11 cellular contexts compared by ENCODE assay signal in genomic region chr22:47328550-47329243, GRCh38.
DNase-seq lines count a peak whose midpoint lies in the region; ATAC-seq lines count a peak whose summit lies in the region.
"Had no signal": no experiment of that assay in that cellular context is flagged by ENCODE, and none has a peak within 500 bp of the region (broad histone marks: within the 10 kb centered on the region; RNA-seq: fewer than 3 reads in every experiment).

No MANE protein-coding gene starts in this region.

- intact Hi-C loops in sciatic nerve (cut with DNase I) = no loop called here

- peak; percentile 76 for ATAC-seq in esophagus mucosa
- peak; percentile 79 for ATAC-seq in sciatic nerve
- ATAC-seq in HG02885 (IDR thresholded peaks at IDR 0.05; ENCODE audit: poor library complexity, unreplicated experiment) = no peak
- ATAC-seq: GM12878 had no signal

- in situ Hi-C loops in KBM-7 (cut with MboI; ENCODE audit: low pct_unique_long_range_greater_than_20kb, low sequenced_read_pairs) = no loop called here

- DNase-seq in GM04504 (ENCODE audit: low read depth) (peak; percentile 90), RKO (ENCODE audit: low spot score) (peak; percentile 74), sciatic nerve (ENCODE audit: low spot score) (no peak), kidney glomerular epithelial cell (lab: John Stamatoyannopoulos, UW) (no peak), NCI-H2029 treated with DMSO at 0.1 percent for 48 hours (lab: John Stamatoyannopoulos, UW) (no peak), KBM-7 (no peak)
- DNase-seq: effector CD8-positive, alpha-beta T cell; stimulated activated CD4-positive, alpha-beta T cell treated with anti-CD3 and anti-CD28 coated beads, Interleukin-2, amount 100 ng/mL, for 48 hours had no signal

Comparison
In these comparisons a context has a peak if more than half of its experiments do, and no peak if none do; other contexts are left out.
1. DNase-seq: peak in GM04504 (single experiment) and RKO (single experiment); none in sciatic nerve (single experiment), kidney glomerular epithelial cell (single experiment), NCI-H2029 treated with DMSO at 0.1 percent for 48 hours (single experiment) and KBM-7 (single experiment).